18 cellular contexts compared by ENCODE assay signal in genomic region chr12:23659151-23659550, GRCh38.
A peak's percentile ranks its signal among the peaks of the same experiment; 100 is the strongest.
DNase-seq lines count a peak whose midpoint lies in the region; ATAC-seq and TF ChIP-seq lines count a peak whose summit lies in the region.
"Had no signal": no experiment of that assay in that cellular context is flagged by ENCODE, and none has a peak within 500 bp of the region (broad histone marks: within the 10 kb centered on the region; RNA-seq: fewer than 3 reads in every experiment).

No MANE protein-coding gene starts in this region.

- no peaks in the 10 kb centered on the region for H3K4me1 ChIP-seq in mucosa of descending colon (ENCODE audit: low read depth)
- H3K4me1 ChIP-seq: BLaER1 treated with 17β-estradiol and CSF1 and Interleukin-3, amounts not matched to agents 10 nM and 100 nM; Caco-2 had no signal

- peak; percentile 12 for DNase-seq in BJ (ENCODE audit: low read depth)
- peak; percentile 23 for DNase-seq in LNCaP clone FGC (ENCODE audit: low read depth)
- DNase-seq in fibroblast of gingiva (ENCODE audit: low read depth): peak; percentile 1
- DNase-seq in mucosa of descending colon: no peak
- DNase-seq in iPS-NIHi7 (ENCODE audit: extremely low spot score): no peak
- DNase-seq: ACHN; Caco-2; CD4-positive, alpha-beta memory T cell; NCI-H1105; NCI-H2029 treated with DMSO at 0.1 percent for 48 hours; NCI-H2171; NCI-H345; NCI-H524; PC-3; Right ventricle myocardium superior had no signal

- TF ChIP-seq CTCF in BJ (IDR thresholded peaks at IDR 0.05; ENCODE audit: insufficient read depth, low read depth, low read length): no peak
- TF ChIP-seq CTCF in LNCaP clone FGC (IDR thresholded peaks at IDR 0.05; ENCODE audit: control insufficient read depth, extremely low read depth, insufficient read depth): no peak
- TF ChIP-seq CTCF in mucosa of descending colon (IDR thresholded peaks at IDR 0.05): no peak

- H3K4me3 ChIP-seq in BJ (ENCODE audit: low read depth, low read length) (no peak overlapping the region), LNCaP clone FGC (ENCODE audit: low read depth, low read length) (no peak overlapping the region), mucosa of descending colon (no peak overlapping the region)
- H3K4me3 ChIP-seq: BLaER1 treated with 17β-estradiol and CSF1 and Interleukin-3, amounts not matched to agents 10 nM and 100 nM had no signal

- H3K36me3 ChIP-seq in BJ (ENCODE audit: control insufficient read depth, insufficient read depth, low read length) (no peaks in the 10 kb centered on the region), mucosa of descending colon (ENCODE audit: low read depth) (no peaks in the 10 kb centered on the region)
- H3K36me3 ChIP-seq: BLaER1 treated with 17β-estradiol and CSF1 and Interleukin-3, amounts not matched to agents 10 nM and 100 nM had no signal

- H3K27me3 ChIP-seq in BJ (ENCODE audit: control insufficient read depth, insufficient read depth, low read length): no peaks in the 10 kb centered on the region
- H3K27me3 ChIP-seq: BLaER1 treated with 17β-estradiol and CSF1 and Interleukin-3, amounts not matched to agents 10 nM and 100 nM had no signal

- POLR2A ChIA-PET in BJ (lab: Charles Lee): no interaction called here

- no peaks in the 10 kb centered on the region for H3K9me3 ChIP-seq in mucosa of descending colon
- H3K9me3 ChIP-seq: BLaER1 treated with 17β-estradiol and CSF1 and Interleukin-3, amounts not matched to agents 10 nM and 100 nM; Caco-2 had no signal

- CTCF ChIA-PET in BJ (lab: Yijun Ruan, JAX): no interaction called here

- intact Hi-C loops in mucosa of descending colon (cut with DNase I, micrococcal nuclease): no loop called here

- ATAC-seq in mucosa of descending colon (peak; percentile 31), HG03432 (IDR thresholded peaks at IDR 0.05; ENCODE audit: unreplicated experiment) (no peak), GM18517 (IDR thresholded peaks at IDR 0.05; ENCODE audit: unreplicated experiment) (no peak)
- ATAC-seq: PC-3 had no signal

Comparison
In these comparisons a context has a peak if more than half of its experiments do, and no peak if none do; other contexts are left out.
1. DNase-seq: peak in BJ (single experiment), LNCaP clone FGC (single experiment) and fibroblast of gingiva (single experiment); none in mucosa of descending colon (0 of 3) and iPS-NIHi7 (single experiment).